In genomic region chr16:68355447-68356248, GRCh38 we compare ENCODE assay signal across 9 cellular contexts. TPM values are rescaled to one million over a fixed set of nuclear protein-coding genes. Genes with fewer than 3 reads are reported as not detected.
DNase-seq lines count a peak whose midpoint lies in the region; ATAC-seq and TF ChIP-seq lines count a peak whose summit lies in the region.
"Had no signal": no experiment of that assay in that cellular context is flagged by ENCODE, and none has a peak within 500 bp of the region (broad histone marks: within the 10 kb centered on the region; RNA-seq: fewer than 3 reads in every experiment).

No MANE protein-coding gene starts in this region.

- no peaks in the 10 kb centered on the region for H3K9me3 Mint-ChIP-seq in activated naive CD4-positive, alpha-beta T cell treated with anti-CD3 and anti-CD28 coated beads for 36 hours
- H3K9me3 Mint-ChIP-seq in progenitor cell of endocrine pancreas (ENCODE audit: low read depth) = no peaks in the 10 kb centered on the region

- in situ Hi-C loops in astrocyte of the spinal cord (cut with HindIII; ENCODE audit: low sequenced_read_pairs) = no loop called here

- H3K27ac Mint-ChIP-seq in activated naive CD4-positive, alpha-beta T cell treated with anti-CD3 and anti-CD28 coated beads for 36 hours = no peak overlapping the region
- no peak overlapping the region for H3K27ac Mint-ChIP-seq in progenitor cell of endocrine pancreas

- no peak overlapping the region for H3K4me3 ChIP-seq in astrocyte of the spinal cord (ENCODE audit: low read depth, low read length)

- peak; percentile 41 for DNase-seq in activated naive CD4-positive, alpha-beta T cell treated with anti-CD3 and anti-CD28 coated beads for 36 hours
- no peak for DNase-seq in activated naive CD4-positive, alpha-beta T cell treated with anti-CD3 and anti-CD28 coated beads, Interleukin-2, amount 50 U/mL, for 16 hours
- DNase-seq in astrocyte of the spinal cord (ENCODE audit: low read depth, low spot score) (no peak), progenitor cell of endocrine pancreas (ENCODE audit: low spot score, unreplicated experiment) (no peak), NCI-H187 (lab: John Stamatoyannopoulos, UW) (no peak), KG1 (lab: John Stamatoyannopoulos, UW) (no peak)
- DNase-seq in activated CD4-positive, CD25-positive, alpha-beta regulatory T cell (lab: John Stamatoyannopoulos, UW) = no peak
- DNase-seq: NCI-H446 had no signal

- H3K36me3 Mint-ChIP-seq in activated naive CD4-positive, alpha-beta T cell treated with anti-CD3 and anti-CD28 coated beads for 36 hours (ENCODE audit: low read depth) = peaks cover 42% of the 10 kb centered on the region
- H3K36me3 Mint-ChIP-seq in progenitor cell of endocrine pancreas (ENCODE audit: insufficient read depth) = peaks cover 3% of the 10 kb centered on the region

- peak; percentile 28 for TF ChIP-seq CTCF in astrocyte of the spinal cord (IDR thresholded peaks at IDR 0.05; ENCODE audit: low read depth, low read length)
- TF ChIP-seq CTCF in progenitor cell of endocrine pancreas (IDR thresholded peaks at IDR 0.05; ENCODE audit: unreplicated experiment) = peak; percentile 11

- peak; percentile 4 for ATAC-seq in HG03139 (IDR thresholded peaks at IDR 0.05; ENCODE audit: unreplicated experiment)

- intact Hi-C loops in activated naive CD4-positive, alpha-beta T cell treated with anti-CD3 and anti-CD28 coated beads for 36 hours (cut with micrococcal nuclease) = loop anchor here (1.0 kb wide), 1 partner anchor 91 kb away; the partner anchor contains the start of gene SLC7A6

- CTCF ChIA-PET in activated naive CD4-positive, alpha-beta T cell treated with anti-CD3 and anti-CD28 coated beads for 36 hours (lab: Charles Lee) = interaction anchor here (0.7 to 3.2 kb wide), 11 partner anchors 9 to 172 kb away, joined by 3 to 18 read pairs (median 3); partner anchors contain the start of gene SLC7A6

- H3K4me3 Mint-ChIP-seq in activated naive CD4-positive, alpha-beta T cell treated with anti-CD3 and anti-CD28 coated beads for 36 hours = no peak overlapping the region
- H3K4me3 Mint-ChIP-seq in progenitor cell of endocrine pancreas (ENCODE audit: low read depth) = no peak overlapping the region

- H3K27me3 Mint-ChIP-seq in activated naive CD4-positive, alpha-beta T cell treated with anti-CD3 and anti-CD28 coated beads for 36 hours (ENCODE audit: low read depth) = no peaks in the 10 kb centered on the region
- no peaks in the 10 kb centered on the region for H3K27me3 Mint-ChIP-seq in progenitor cell of endocrine pancreas

- peaks cover 28% of the 10 kb centered on the region for H3K4me1 Mint-ChIP-seq in activated naive CD4-positive, alpha-beta T cell treated with anti-CD3 and anti-CD28 coated beads for 36 hours (ENCODE audit: low read depth)
- peaks cover 5% of the 10 kb centered on the region for H3K4me1 Mint-ChIP-seq in progenitor cell of endocrine pancreas (ENCODE audit: low read depth)

RNA-seq across cellular contexts. Expression of gene PRMT7, which starts 44.8 kb away (rescaled TPM):
- total RNA-seq in activated naive CD4-positive, alpha-beta T cell treated with anti-CD3 and anti-CD28 coated beads for 36 hours = 10 to 100 TPM; 51.6 to 52.4 TPM
- 60.0 and 70.5 TPM in 2 replicates for total RNA-seq in progenitor cell of endocrine pancreas

RNA-seq across cellular contexts. Expression of gene SLC7A6OS, which starts 44.9 kb away (rescaled TPM):
- 10 to 100 TPM; 23.0 to 26.4 TPM for total RNA-seq in activated naive CD4-positive, alpha-beta T cell treated with anti-CD3 and anti-CD28 coated beads for 36 hours
- total RNA-seq in progenitor cell of endocrine pancreas = 23.9 and 25.9 TPM in 2 replicates
